22 cellular contexts compared by ENCODE assay signal in genomic region chr16:27677300-27677699, GRCh38.
DNase-seq lines count a peak whose midpoint lies in the region; ATAC-seq, FAIRE-seq and TF ChIP-seq lines count a peak whose summit lies in the region.
"Had no signal": no experiment of that assay in that cellular context is flagged by ENCODE, and none has a peak within 500 bp of the region (broad histone marks: within the 10 kb centered on the region; RNA-seq: fewer than 3 reads in every experiment).

No MANE protein-coding gene starts in this region.

- H3K9ac ChIP-seq in astrocyte (ENCODE audit: low read length) (peak overlapping the region; percentile 73), skeletal muscle satellite cell (ENCODE audit: low read depth, low read length) (peak overlapping the region; percentile 14)
- H3K9ac ChIP-seq: BLaER1 had no signal

- ATAC-seq in GM21528 (IDR thresholded peaks at IDR 0.05; ENCODE audit: low FRiP score, unreplicated experiment), result no peak
- ATAC-seq in GM21447 (IDR thresholded peaks at IDR 0.05; ENCODE audit: unreplicated experiment), result no peak
- ATAC-seq: activated T-cell treated with anti-CD3 and anti-CD28 coated beads, Interleukin-2, amount 50 U/mL, for 4 hours; gastrocnemius medialis; GM23338; WTC11 had no signal

- peak overlapping the region; percentile 79 for H3K4me2 ChIP-seq in astrocyte (ENCODE audit: low read length)
- peak overlapping the region; percentile 13 for H3K4me2 ChIP-seq in skeletal muscle satellite cell (ENCODE audit: low read length)
- H3K4me2 ChIP-seq: BLaER1, GM23338 had no signal

- H4K20me1 ChIP-seq in astrocyte (ENCODE audit: insufficient read depth, low read length), result no peaks in the 10 kb centered on the region
- H4K20me1 ChIP-seq: BLaER1 had no signal

- H3K4me1 ChIP-seq in astrocyte (ENCODE audit: insufficient read depth, low read length), result peaks cover 17% of the 10 kb centered on the region
- H3K4me1 ChIP-seq in skeletal muscle satellite cell (ENCODE audit: control insufficient read depth, insufficient read depth, low read length), result peaks cover 16% of the 10 kb centered on the region
- H3K4me1 ChIP-seq: BLaER1, colonic mucosa, gastrocnemius medialis, pancreas, suprapubic skin had no signal

- H3K36me3 ChIP-seq in astrocyte (ENCODE audit: insufficient read depth, low read length) (peaks cover 4% of the 10 kb centered on the region), kidney epithelial cell (ENCODE audit: control insufficient read depth, insufficient read depth, low read length) (no peaks in the 10 kb centered on the region), skeletal muscle satellite cell (ENCODE audit: insufficient read depth, low read length) (peaks cover 15% of the 10 kb centered on the region)
- H3K36me3 ChIP-seq: colonic mucosa had no signal

- H3K4me1 Mint-ChIP-seq in astrocyte (ENCODE audit: low read depth, unreplicated experiment), result peaks cover 24% of the 10 kb centered on the region
- H3K4me1 Mint-ChIP-seq: activated CD4-positive, alpha-beta memory T cell treated with anti-CD3 and anti-CD28 coated beads, Interleukin-2, amount 10 ng/mL, durations not matched to agents 7 days and 5 days; activated naive CD4-positive, alpha-beta T cell treated with anti-CD3 and anti-CD28 coated beads, Interleukin-2, amount 10 ng/mL, durations not matched to agents 7 days and 5 days had no signal

- H3K27ac Mint-ChIP-seq in astrocyte (ENCODE audit: unreplicated experiment), result peak overlapping the region; percentile 81
- H3K27ac Mint-ChIP-seq: activated CD4-positive, alpha-beta memory T cell treated with anti-CD3 and anti-CD28 coated beads, Interleukin-2, amount 10 ng/mL, durations not matched to agents 7 days and 5 days; activated naive CD4-positive, alpha-beta T cell treated with anti-CD3 and anti-CD28 coated beads, Interleukin-2, amount 10 ng/mL, durations not matched to agents 7 days and 5 days; GM23338; WTC11 had no signal

- H3K9me3 ChIP-seq in astrocyte (ENCODE audit: insufficient read depth, low read depth, low read length) (no peaks in the 10 kb centered on the region), skeletal muscle satellite cell (replicated peaks; ENCODE audit: low read length) (no peaks in the 10 kb centered on the region)
- H3K9me3 ChIP-seq: BLaER1, colonic mucosa, gastrocnemius medialis, pancreas, suprapubic skin had no signal

- peak; percentile 49 for DNase-seq in HK-2 (ENCODE audit: unreplicated experiment)
- peak; percentile 27 for DNase-seq in astrocyte (ENCODE audit: low read depth)
- peak; percentile 49 for DNase-seq in kidney epithelial cell (ENCODE audit: low read depth)
- DNase-seq in stimulated activated naive CD4-positive, alpha-beta T cell (lab: John Stamatoyannopoulos, UW), result no peak
- DNase-seq: activated CD4-positive, alpha-beta memory T cell treated with anti-CD3 and anti-CD28 coated beads, Interleukin-2, amount 10 ng/mL, durations not matched to agents 7 days and 5 days; activated naive CD4-positive, alpha-beta T cell treated with anti-CD3 and anti-CD28 coated beads, Interleukin-2, amount 10 ng/mL, durations not matched to agents 7 days and 5 days; activated T-cell treated with anti-CD3 and anti-CD28 coated beads, Interleukin-2, amount 50 U/mL, for 4 hours; aorta; colonic mucosa; gastrocnemius medialis; NCI-H187; pancreas; SHP77; T-helper 2 cell had no signal

- H3K27me3 Mint-ChIP-seq in astrocyte (ENCODE audit: low read depth, unreplicated experiment), result no peaks in the 10 kb centered on the region
- H3K27me3 Mint-ChIP-seq: activated CD4-positive, alpha-beta memory T cell treated with anti-CD3 and anti-CD28 coated beads, Interleukin-2, amount 10 ng/mL, durations not matched to agents 7 days and 5 days; activated naive CD4-positive, alpha-beta T cell treated with anti-CD3 and anti-CD28 coated beads, Interleukin-2, amount 10 ng/mL, durations not matched to agents 7 days and 5 days had no signal

- H3K27me3 ChIP-seq in astrocyte (ENCODE audit: insufficient read depth, low read length) (no peaks in the 10 kb centered on the region), kidney epithelial cell (ENCODE audit: control insufficient read depth, insufficient read depth, low read length) (no peaks in the 10 kb centered on the region), skeletal muscle satellite cell (ENCODE audit: control insufficient read depth, insufficient read depth, low read length) (no peaks in the 10 kb centered on the region)
- H3K27me3 ChIP-seq: BLaER1, colonic mucosa, gastrocnemius medialis, pancreas, suprapubic skin had no signal

- H3K36me3 Mint-ChIP-seq in astrocyte (ENCODE audit: low read depth, unreplicated experiment), result peaks cover 41% of the 10 kb centered on the region
- H3K36me3 Mint-ChIP-seq: activated naive CD4-positive, alpha-beta T cell treated with anti-CD3 and anti-CD28 coated beads, Interleukin-2, amount 10 ng/mL, durations not matched to agents 7 days and 5 days had no signal

- peaks cover 2% of the 10 kb centered on the region for H3K9me3 Mint-ChIP-seq in astrocyte (ENCODE audit: unreplicated experiment)
- H3K9me3 Mint-ChIP-seq: activated CD4-positive, alpha-beta memory T cell treated with anti-CD3 and anti-CD28 coated beads, Interleukin-2, amount 10 ng/mL, durations not matched to agents 7 days and 5 days; activated naive CD4-positive, alpha-beta T cell treated with anti-CD3 and anti-CD28 coated beads, Interleukin-2, amount 10 ng/mL, durations not matched to agents 7 days and 5 days; activated T-cell treated with anti-CD3 and anti-CD28 coated beads, Interleukin-2, amount 50 U/mL, for 4 hours had no signal

- H3K27ac ChIP-seq in astrocyte (ENCODE audit: low read depth, low read length), result peak overlapping the region; percentile 84
- H3K27ac ChIP-seq: BLaER1, colonic mucosa, gastrocnemius medialis, pancreas, skin epidermis, suprapubic skin had no signal

- peak overlapping the region; percentile 34 for H2AFZ ChIP-seq in astrocyte (ENCODE audit: low read depth, low read length)
- H2AFZ ChIP-seq: GM23338 had no signal

- H3K4me3 Mint-ChIP-seq in astrocyte (ENCODE audit: unreplicated experiment), result no peak overlapping the region
- H3K4me3 Mint-ChIP-seq: activated CD4-positive, alpha-beta memory T cell treated with anti-CD3 and anti-CD28 coated beads, Interleukin-2, amount 10 ng/mL, durations not matched to agents 7 days and 5 days; activated naive CD4-positive, alpha-beta T cell treated with anti-CD3 and anti-CD28 coated beads, Interleukin-2, amount 10 ng/mL, durations not matched to agents 7 days and 5 days; activated T-cell treated with anti-CD3 and anti-CD28 coated beads, Interleukin-2, amount 50 U/mL, for 4 hours; GM23338; WTC11 had no signal

- no peaks in the 10 kb centered on the region for H3K79me2 ChIP-seq in astrocyte (ENCODE audit: insufficient read depth, low read length)

- H3K4me3 ChIP-seq in astrocyte (ENCODE audit: insufficient read depth, low read depth, low read length) (peak overlapping the region; percentile 26), kidney epithelial cell (ENCODE audit: low read depth, low read length) (no peak overlapping the region), skeletal muscle satellite cell (ENCODE audit: low read length) (no peak overlapping the region)
- H3K4me3 ChIP-seq: BLaER1, colonic mucosa, gastrocnemius medialis, GM23338, pancreas, skin epidermis, suprapubic skin had no signal

- no peak for FAIRE-seq in astrocyte (lab: Jason Lieb, UNC)
- FAIRE-seq: pancreas had no signal

- no peak for TF ChIP-seq CTCF in astrocyte (IDR thresholded peaks at IDR 0.05; ENCODE audit: insufficient read depth, low read depth, low read length)
- no peak for TF ChIP-seq CTCF in kidney epithelial cell (IDR thresholded peaks at IDR 0.05; ENCODE audit: insufficient read depth, low read length, poor library complexity, severe bottlenecking)

Comparison
In these comparisons a context has a peak if more than half of its experiments do, and no peak if none do; other contexts are left out.
1. DNase-seq: peak in HK-2 (single experiment), astrocyte (single experiment) and kidney epithelial cell (single experiment); none in stimulated activated naive CD4-positive, alpha-beta T cell (0 of 6).